1 cellular context compared by ENCODE assay signal in the genomic region with DNA sequence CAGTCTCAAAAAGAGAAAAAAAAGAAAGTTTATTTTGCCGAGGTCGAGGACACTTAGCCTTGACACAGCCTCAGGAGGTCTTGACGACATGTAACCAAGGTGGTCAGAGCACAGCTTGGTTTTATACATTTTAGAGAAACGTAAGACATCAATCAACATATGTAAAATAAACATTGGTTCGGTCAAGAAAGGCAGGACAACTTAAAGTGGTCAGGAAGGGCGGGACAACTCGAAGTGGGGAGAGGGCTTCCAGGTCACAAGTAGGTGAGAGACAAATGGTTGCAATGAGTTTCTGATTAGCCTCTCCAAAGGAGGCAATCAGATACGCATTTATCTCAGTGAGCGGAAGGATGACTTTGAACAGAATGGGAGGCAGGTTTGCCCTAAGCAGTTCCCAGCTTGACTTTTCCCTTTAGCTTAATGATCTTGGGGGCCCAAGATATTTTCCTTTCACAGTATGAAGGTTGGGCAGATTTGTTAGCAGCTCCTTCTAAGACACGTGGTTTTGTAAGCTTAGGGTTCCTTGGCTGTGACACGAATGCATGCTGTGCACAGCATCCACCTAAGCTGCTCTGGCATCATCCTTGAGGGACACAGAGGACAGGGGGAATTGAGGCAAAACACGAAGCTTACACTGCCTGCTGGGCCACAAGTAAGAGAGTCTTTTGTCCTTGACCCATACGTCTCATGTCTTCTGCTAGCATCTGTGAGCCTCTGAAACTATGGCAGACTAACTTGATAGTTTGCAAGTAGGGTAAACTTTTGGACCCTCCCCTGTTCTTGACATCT.
TF ChIP-seq lines count a peak whose summit lies in the region.

No MANE protein-coding gene starts in this region.

TF ChIP-seq in A549, 52 proteins besides CTCF, POLR2A, EP300 and RAD21:
- no peak for TF ChIP-seq JUNB (IDR thresholded peaks at IDR 0.05)
- no peak for TF ChIP-seq CBX8 (IDR thresholded peaks at IDR 0.05)
- TF ChIP-seq HDAC2 (IDR thresholded peaks at IDR 0.05): no peak
- TF ChIP-seq, protein P1, sequence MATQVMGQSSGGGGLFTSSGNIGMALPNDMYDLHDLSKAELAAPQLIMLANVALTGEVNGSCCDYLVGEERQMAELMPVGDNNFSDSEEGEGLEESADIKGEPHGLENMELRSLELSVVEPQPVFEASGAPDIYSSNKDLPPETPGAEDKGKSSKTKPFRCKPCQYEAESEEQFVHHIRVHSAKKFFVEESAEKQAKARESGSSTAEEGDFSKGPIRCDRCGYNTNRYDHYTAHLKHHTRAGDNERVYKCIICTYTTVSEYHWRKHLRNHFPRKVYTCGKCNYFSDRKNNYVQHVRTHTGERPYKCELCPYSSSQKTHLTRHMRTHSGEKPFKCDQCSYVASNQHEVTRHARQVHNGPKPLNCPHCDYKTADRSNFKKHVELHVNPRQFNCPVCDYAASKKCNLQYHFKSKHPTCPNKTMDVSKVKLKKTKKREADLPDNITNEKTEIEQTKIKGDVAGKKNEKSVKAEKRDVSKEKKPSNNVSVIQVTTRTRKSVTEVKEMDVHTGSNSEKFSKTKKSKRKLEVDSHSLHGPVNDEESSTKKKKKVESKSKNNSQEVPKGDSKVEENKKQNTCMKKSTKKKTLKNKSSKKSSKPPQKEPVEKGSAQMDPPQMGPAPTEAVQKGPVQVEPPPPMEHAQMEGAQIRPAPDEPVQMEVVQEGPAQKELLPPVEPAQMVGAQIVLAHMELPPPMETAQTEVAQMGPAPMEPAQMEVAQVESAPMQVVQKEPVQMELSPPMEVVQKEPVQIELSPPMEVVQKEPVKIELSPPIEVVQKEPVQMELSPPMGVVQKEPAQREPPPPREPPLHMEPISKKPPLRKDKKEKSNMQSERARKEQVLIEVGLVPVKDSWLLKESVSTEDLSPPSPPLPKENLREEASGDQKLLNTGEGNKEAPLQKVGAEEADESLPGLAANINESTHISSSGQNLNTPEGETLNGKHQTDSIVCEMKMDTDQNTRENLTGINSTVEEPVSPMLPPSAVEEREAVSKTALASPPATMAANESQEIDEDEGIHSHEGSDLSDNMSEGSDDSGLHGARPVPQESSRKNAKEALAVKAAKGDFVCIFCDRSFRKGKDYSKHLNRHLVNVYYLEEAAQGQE (IDR thresholded peaks at IDR 0.05): no peak
- TF ChIP-seq, protein P2, sequence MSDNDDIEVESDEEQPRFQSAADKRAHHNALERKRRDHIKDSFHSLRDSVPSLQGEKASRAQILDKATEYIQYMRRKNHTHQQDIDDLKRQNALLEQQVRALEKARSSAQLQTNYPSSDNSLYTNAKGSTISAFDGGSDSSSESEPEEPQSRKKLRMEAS (IDR thresholded peaks at IDR 0.05): no peak
- no peak for TF ChIP-seq RNF2 (IDR thresholded peaks at IDR 0.05; ENCODE audit: borderline replicate concordance, low read depth)
- no peak for TF ChIP-seq BHLHE40 (IDR thresholded peaks at IDR 0.05; ENCODE audit: low read depth, low read length)
- no peak for TF ChIP-seq ZSCAN20 (CRISPR knock-in tag; IDR thresholded peaks at IDR 0.05)
- TF ChIP-seq ZC3H11A (IDR thresholded peaks at IDR 0.05): no peak
- no peak for TF ChIP-seq NFE2L2 (conservative IDR thresholded peaks at IDR 0.05; ENCODE audit: low read length)
- no peak for TF ChIP-seq NPAS2 (CRISPR knock-in tag; IDR thresholded peaks at IDR 0.05; ENCODE audit: borderline replicate concordance)
